Comparison of ENCODE assay signal across 11 cellular contexts in the genomic region with DNA sequence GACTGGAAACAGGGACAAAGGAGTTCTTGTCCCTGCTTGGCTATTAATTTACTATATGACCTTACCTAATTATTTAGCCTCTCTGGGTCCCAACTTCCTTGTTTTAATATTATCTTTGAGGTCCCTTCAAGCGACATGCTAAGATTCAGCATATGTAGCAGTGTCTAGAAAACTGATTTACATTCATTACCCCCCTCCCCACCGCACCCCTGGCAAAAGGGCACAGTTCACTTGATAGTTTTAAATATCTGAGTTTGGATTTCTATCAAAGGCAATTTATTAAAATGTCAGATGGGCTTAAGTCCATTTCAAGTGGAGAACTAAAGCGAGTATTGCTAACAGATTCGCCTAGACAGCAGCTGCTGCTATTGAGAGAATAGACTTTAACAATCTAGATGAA. TPM values are rescaled to one million over a fixed set of nuclear protein-coding genes. Genes with fewer than 3 reads are reported as not detected.
A peak's percentile ranks its signal among the peaks of the same experiment; 100 is the strongest.
DNase-seq lines count a peak whose midpoint lies in the region; ATAC-seq and TF ChIP-seq lines count a peak whose summit lies in the region.
"Had no signal": no experiment of that assay in that cellular context is flagged by ENCODE, and none has a peak within 500 bp of the region (broad histone marks: within the 10 kb centered on the region; RNA-seq: fewer than 3 reads in every experiment).

No MANE protein-coding gene starts in this region.

- ATAC-seq in natural killer cell, result no peak
- ATAC-seq in left cardiac atrium, result no peak
- ATAC-seq in GM18907 (IDR thresholded peaks at IDR 0.05; ENCODE audit: unreplicated experiment), result no peak
- ATAC-seq: K562 had no signal

- TF ChIP-seq CTCF in BJ (IDR thresholded peaks at IDR 0.05; ENCODE audit: insufficient read depth, low read depth, low read length) (no peak), natural killer cell (IDR thresholded peaks at IDR 0.05) (no peak), thyroid gland (IDR thresholded peaks at IDR 0.05) (no peak)

- H3K4me1 ChIP-seq in HUES48 (ENCODE audit: control insufficient read depth, insufficient read depth, low read length) (peaks cover 65% of the 10 kb centered on the region), thyroid gland (peaks cover 17 to 22% of the 10 kb centered on the region in 2 donors)

- H3K27ac ChIP-seq in HUES48 (ENCODE audit: low read depth, low read length) (no peak overlapping the region), thyroid gland (no peak overlapping the region)

- H3K27ac Mint-ChIP-seq in dendritic cell treated with granulocyte-macrophage colony-stimulating factor and Interleukin-4, amounts not matched to agents 40 ng/mL and 50 ng/mL, for 4 days, result peak overlapping the region; percentile 37
- peak overlapping the region; percentile 88 to 94 for H3K27ac Mint-ChIP-seq in natural killer cell

- H3K4me3 Mint-ChIP-seq in dendritic cell treated with granulocyte-macrophage colony-stimulating factor and Interleukin-4, amounts not matched to agents 40 ng/mL and 50 ng/mL, for 4 days, result no peak overlapping the region
- H3K4me3 Mint-ChIP-seq in natural killer cell, result peak overlapping the region; percentile 55

- H3K9me3 ChIP-seq in HUES48 (ENCODE audit: control insufficient read depth, insufficient read depth, low read length) (no peaks in the 10 kb centered on the region), thyroid gland (no peaks in the 10 kb centered on the region)
- H3K9me3 ChIP-seq: sigmoid colon had no signal

- POLR2A ChIA-PET in BJ (lab: Charles Lee), result interaction anchor here (0.6 kb wide), 1 partner anchor 80 kb away, joined by 3 read pairs; no protein-coding TSS in a partner anchor

- H3K27me3 Mint-ChIP-seq in dendritic cell treated with granulocyte-macrophage colony-stimulating factor and Interleukin-4, amounts not matched to agents 40 ng/mL and 50 ng/mL, for 4 days, result peaks cover 9% of the 10 kb centered on the region
- no peaks in the 10 kb centered on the region for H3K27me3 Mint-ChIP-seq in natural killer cell (ENCODE audit: low read depth in 2 of 2)

- H3K4me1 Mint-ChIP-seq in dendritic cell treated with granulocyte-macrophage colony-stimulating factor and Interleukin-4, amounts not matched to agents 40 ng/mL and 50 ng/mL, for 4 days (ENCODE audit: low read depth), result peaks cover 73% of the 10 kb centered on the region
- peaks cover 81 to 82% of the 10 kb centered on the region in 2 donors for H3K4me1 Mint-ChIP-seq in natural killer cell

- H3K9me3 Mint-ChIP-seq in dendritic cell treated with granulocyte-macrophage colony-stimulating factor and Interleukin-4, amounts not matched to agents 40 ng/mL and 50 ng/mL, for 4 days, result no peaks in the 10 kb centered on the region
- H3K9me3 Mint-ChIP-seq in natural killer cell, result no peaks in the 10 kb centered on the region

- TF ChIP-seq POLR2A in thyroid gland (IDR thresholded peaks at IDR 0.05), result no peak

- H3K27me3 ChIP-seq in BJ (ENCODE audit: control insufficient read depth, insufficient read depth, low read length) (no peaks in the 10 kb centered on the region), HUES48 (ENCODE audit: control insufficient read depth, insufficient read depth, low read length) (no peaks in the 10 kb centered on the region), thyroid gland (no peaks in the 10 kb centered on the region)
- H3K27me3 ChIP-seq: sigmoid colon had no signal

- peaks cover 21% of the 10 kb centered on the region for H3K36me3 Mint-ChIP-seq in dendritic cell treated with granulocyte-macrophage colony-stimulating factor and Interleukin-4, amounts not matched to agents 40 ng/mL and 50 ng/mL, for 4 days (ENCODE audit: low read depth)
- no peaks in the 10 kb centered on the region for H3K36me3 Mint-ChIP-seq in natural killer cell

- intact Hi-C loops in dendritic cell treated with granulocyte-macrophage colony-stimulating factor and Interleukin-4, amounts not matched to agents 40 ng/mL and 50 ng/mL, for 4 days (cut with micrococcal nuclease), result no loop called here
- intact Hi-C loops in natural killer cell (cut with micrococcal nuclease) (loop anchor here (10.0 kb wide), 1 partner anchor 50 kb away; no protein-coding TSS in a partner anchor), left cardiac atrium (cut with DNase I) (no loop called here), thyroid gland (cut with DNase I) (no loop called here)

- CTCF ChIA-PET in BJ (lab: Yijun Ruan, JAX), result interaction anchor here (0.5 kb wide), 1 partner anchor 244 kb away, joined by 3 read pairs; no protein-coding TSS in a partner anchor

- no peak overlapping the region for H3K9ac ChIP-seq in HUES48 (ENCODE audit: low read depth, low read length)

- peak overlapping the region; percentile 30 for H3K4me3 ChIP-seq in BJ (ENCODE audit: low read depth, low read length)
- peak overlapping the region; percentile 47; the same call in 1 of the 2 replicates for H3K4me3 ChIP-seq in HUES48 (ENCODE audit: low read depth, low read length)
- H3K4me3 ChIP-seq in thyroid gland (replicated peaks in 1 of 3), result no peak overlapping the region
- H3K4me3 ChIP-seq: K562, sigmoid colon had no signal

- no peaks in the 10 kb centered on the region for H3K36me3 ChIP-seq in BJ (ENCODE audit: control insufficient read depth, insufficient read depth, low read length)
- H3K36me3 ChIP-seq in HUES48 (ENCODE audit: control insufficient read depth, insufficient read depth, low read length), result no peaks in the 10 kb centered on the region
- no peaks in the 10 kb centered on the region for H3K36me3 ChIP-seq in thyroid gland
- H3K36me3 ChIP-seq: sigmoid colon had no signal

- 69 to 74% methylated on average over 4 of the region's 4 CpGs for WGBS in thyroid gland, 2 donors

- no peak for DNase-seq in BJ (ENCODE audit: low read depth)
- DNase-seq in natural killer cell, result no peak
- DNase-seq in D341Med (ENCODE audit: low spot score), result no peak
- no peak for DNase-seq in left cardiac atrium
- DNase-seq in thyroid gland, result no peak
- DNase-seq: NCI-H510A treated with DMSO at 0.1 percent for 48 hours, sigmoid colon had no signal

RNA-seq across cellular contexts. Expression of gene CEMIP2, which starts 3.9 kb away (rescaled TPM):
- 117 and 120 TPM in 2 replicates for polyA plus RNA-seq in BJ (2011; rRNA removed)
- 173 and 218 TPM in 2 replicates for polyA minus RNA-seq in BJ (2011; rRNA and poly(A)+ RNA removed)
- 100 to 1,000 TPM; 204 to 326 (median 230) TPM for total RNA-seq in natural killer cell
- 10 to 100 TPM; 12.0 to 31.9 TPM for total RNA-seq in left cardiac atrium
- 100 to 1,000 TPM in 1 of 4 donors, 10 to 100 TPM in 3; 29.6 to 111 (median 34.0) TPM for total RNA-seq in thyroid gland

Comparison
In these comparisons a context has a peak if more than half of its experiments do, and no peak if none do; other contexts are left out.
1. H3K4me3 ChIP-seq: peak in BJ (single experiment) and HUES48 (single experiment); none in thyroid gland (0 of 3).